Comparison of ENCODE assay signal across 11 cellular contexts in the genomic region with DNA sequence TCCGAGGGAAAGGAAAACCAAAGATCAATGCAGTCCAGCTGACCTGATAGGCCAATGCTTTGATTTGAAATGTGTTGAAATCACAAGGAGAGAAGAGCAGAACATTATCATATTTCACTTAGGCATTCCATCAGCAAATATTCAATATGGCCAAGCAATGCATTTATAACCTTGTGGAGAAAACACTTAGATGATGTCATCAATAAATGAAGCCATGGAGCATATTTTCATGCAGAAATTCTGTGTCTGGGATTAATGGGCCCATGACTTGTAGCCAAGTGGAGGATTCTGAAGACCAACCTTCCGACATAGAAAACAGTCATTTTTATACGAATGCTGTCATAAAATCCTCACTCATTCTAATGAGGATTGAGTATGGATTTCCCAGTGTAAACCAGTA.
"Had no signal": no experiment of that assay in that cellular context is flagged by ENCODE, and none has a peak within 500 bp of the region (broad histone marks: within the 10 kb centered on the region; RNA-seq: fewer than 3 reads in every experiment).

No MANE protein-coding gene starts in this region.

- H3K4me2 ChIP-seq: GM23338 had no signal

- H3K9me3 ChIP-seq: HAP-1 had no signal

- H3K9me3 Mint-ChIP-seq: H9 had no signal

- ATAC-seq: GM23338, HCT116 had no signal

- H3K27ac Mint-ChIP-seq: GM23338, H9, HFFc6 had no signal

- H3K27ac ChIP-seq: GM23248 had no signal

- DNase-seq: GM23248, GOT3, H7, H9, HCEC 1CT, HFFc6 had no signal

- H3K4me1 Mint-ChIP-seq: GM23338 had no signal

- H3K4me1 ChIP-seq: HAP-1 had no signal

- H3K4me3 ChIP-seq: GM23248, GM23338, HAP-1 had no signal

- FAIRE-seq: H1, H54 had no signal

- H3K4me3 Mint-ChIP-seq: GM23338, H9, HFFc6 had no signal

- H3K36me3 ChIP-seq: HAP-1 had no signal

- H2AFZ ChIP-seq: GM23248, GM23338 had no signal

- H3K9ac ChIP-seq: GM23248 had no signal
